Comparison of ENCODE assay signal across 1 cellular context in the genomic region with DNA sequence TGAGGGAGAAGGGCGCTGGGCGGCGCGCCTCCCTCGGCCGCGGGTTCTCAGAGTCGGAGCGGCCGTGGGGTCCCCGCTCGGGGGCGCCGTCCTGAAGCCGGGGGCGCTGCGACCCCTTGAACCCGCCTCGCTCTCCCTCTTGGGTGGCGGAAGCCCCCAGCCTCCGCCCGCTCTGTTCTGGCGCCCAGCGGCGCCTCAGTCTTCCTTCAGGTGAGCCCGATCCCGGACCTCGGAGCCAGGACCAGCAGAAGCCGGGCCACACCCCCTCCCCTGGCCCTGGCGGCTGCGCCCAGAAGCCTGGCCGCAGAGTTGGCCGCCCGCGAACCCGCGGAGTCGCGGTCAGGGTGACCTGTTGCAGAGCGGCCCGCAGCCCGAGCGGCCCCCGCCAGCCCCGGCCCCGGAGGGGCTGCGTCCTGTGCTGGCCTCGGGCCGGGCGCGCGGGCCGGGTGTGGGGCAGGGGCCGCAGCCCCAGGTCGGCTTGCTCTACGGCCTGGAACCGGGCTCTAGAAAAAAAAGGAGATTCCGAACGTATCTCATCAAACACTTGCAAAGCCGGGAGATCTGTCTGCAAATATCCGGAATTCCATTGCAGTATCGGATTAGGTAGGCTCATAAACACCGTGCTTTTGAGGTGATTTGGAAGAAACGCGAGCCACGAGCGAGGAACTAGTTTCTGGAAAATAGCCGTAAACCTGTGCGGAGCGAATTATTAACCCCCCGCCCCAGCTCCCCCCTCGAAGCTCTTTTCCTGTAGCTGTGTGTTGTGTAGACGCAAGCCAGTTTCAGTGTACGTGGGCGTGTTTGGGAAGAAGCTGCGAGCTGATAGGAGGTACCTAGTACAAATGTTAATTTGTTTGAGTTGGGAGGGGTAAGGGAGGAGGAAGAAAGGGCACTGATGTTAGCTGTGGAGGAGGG.
TF ChIP-seq lines count a peak whose summit lies in the region.

No MANE protein-coding gene starts in this region.

TF ChIP-seq in K562, 482 proteins besides CTCF, POLR2A, EP300 and RAD21 (continued from another document and continues in another):
- TF ChIP-seq ZNF263 (CRISPR knock-in tag; IDR thresholded peaks at IDR 0.05; ENCODE audit: borderline replicate concordance) (no peak), ATF7 (IDR thresholded peaks at IDR 0.05) (0 out of 2 replicates have a peak, but pooled peaks have one; percentile 20), SMARCB1 (IDR thresholded peaks at IDR 0.05; ENCODE audit: insufficient read length, low read depth) (no peak), PHF21A (IDR thresholded peaks at IDR 0.05; ENCODE audit: borderline replicate concordance, low read depth) (no peak), TEAD2 (tag; IDR thresholded peaks at IDR 0.05) (no peak), NONO (IDR thresholded peaks at IDR 0.05; ENCODE audit: low read depth in 2 of 2, low read length in 1 of 2) (no peak), GABPA (tag; conservative IDR thresholded peaks at IDR 0.05; ENCODE audit: low read depth) (peak; percentile 28), RBM15 (IDR thresholded peaks at IDR 0.05; ENCODE audit: insufficient read depth, low read length) (no peak), HMGN3 (IDR thresholded peaks at IDR 0.05; ENCODE audit: borderline replicate concordance, extremely low read depth, insufficient read length, low read depth, low read length) (no peak), ZZZ3 (IDR thresholded peaks at IDR 0.05) (no peak), ZNF324 (CRISPR knock-in tag; IDR thresholded peaks at IDR 0.05) (no peak), ZNF584 (CRISPR knock-in tag; IDR thresholded peaks at IDR 0.05; ENCODE audit: low read depth) (no peak), HNRNPH1 (optimal IDR thresholded peaks at IDR 0.05; ENCODE audit: low read depth, low read length) (no peak), TEAD4 (IDR thresholded peaks at IDR 0.05; ENCODE audit: low read length) (no peak), TEAD4 (CRISPR knock-in tag; IDR thresholded peaks at IDR 0.05; ENCODE audit: borderline replicate concordance) (no peak), CBFA2T3 (IDR thresholded peaks at IDR 0.05) (no peak), ZFPM2 (CRISPR knock-in tag; IDR thresholded peaks at IDR 0.05) (no peak), POU5F1 (IDR thresholded peaks at IDR 0.05; ENCODE audit: borderline replicate concordance, low read depth, low read length, partially characterized antibody) (no peak), ZBTB7A (IDR thresholded peaks at IDR 0.05; ENCODE audit: borderline replicate concordance, control insufficient read depth, low read depth, low read length) (peak; percentile 90)
- TF ChIP-seq, protein P1, sequence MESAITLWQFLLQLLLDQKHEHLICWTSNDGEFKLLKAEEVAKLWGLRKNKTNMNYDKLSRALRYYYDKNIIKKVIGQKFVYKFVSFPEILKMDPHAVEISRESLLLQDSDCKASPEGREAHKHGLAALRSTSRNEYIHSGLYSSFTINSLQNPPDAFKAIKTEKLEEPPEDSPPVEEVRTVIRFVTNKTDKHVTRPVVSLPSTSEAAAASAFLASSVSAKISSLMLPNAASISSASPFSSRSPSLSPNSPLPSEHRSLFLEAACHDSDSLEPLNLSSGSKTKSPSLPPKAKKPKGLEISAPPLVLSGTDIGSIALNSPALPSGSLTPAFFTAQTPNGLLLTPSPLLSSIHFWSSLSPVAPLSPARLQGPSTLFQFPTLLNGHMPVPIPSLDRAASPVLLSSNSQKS (CRISPR knock-in tag; IDR thresholded peaks at IDR 0.05) = no peak
- TF ChIP-seq, protein P2, sequence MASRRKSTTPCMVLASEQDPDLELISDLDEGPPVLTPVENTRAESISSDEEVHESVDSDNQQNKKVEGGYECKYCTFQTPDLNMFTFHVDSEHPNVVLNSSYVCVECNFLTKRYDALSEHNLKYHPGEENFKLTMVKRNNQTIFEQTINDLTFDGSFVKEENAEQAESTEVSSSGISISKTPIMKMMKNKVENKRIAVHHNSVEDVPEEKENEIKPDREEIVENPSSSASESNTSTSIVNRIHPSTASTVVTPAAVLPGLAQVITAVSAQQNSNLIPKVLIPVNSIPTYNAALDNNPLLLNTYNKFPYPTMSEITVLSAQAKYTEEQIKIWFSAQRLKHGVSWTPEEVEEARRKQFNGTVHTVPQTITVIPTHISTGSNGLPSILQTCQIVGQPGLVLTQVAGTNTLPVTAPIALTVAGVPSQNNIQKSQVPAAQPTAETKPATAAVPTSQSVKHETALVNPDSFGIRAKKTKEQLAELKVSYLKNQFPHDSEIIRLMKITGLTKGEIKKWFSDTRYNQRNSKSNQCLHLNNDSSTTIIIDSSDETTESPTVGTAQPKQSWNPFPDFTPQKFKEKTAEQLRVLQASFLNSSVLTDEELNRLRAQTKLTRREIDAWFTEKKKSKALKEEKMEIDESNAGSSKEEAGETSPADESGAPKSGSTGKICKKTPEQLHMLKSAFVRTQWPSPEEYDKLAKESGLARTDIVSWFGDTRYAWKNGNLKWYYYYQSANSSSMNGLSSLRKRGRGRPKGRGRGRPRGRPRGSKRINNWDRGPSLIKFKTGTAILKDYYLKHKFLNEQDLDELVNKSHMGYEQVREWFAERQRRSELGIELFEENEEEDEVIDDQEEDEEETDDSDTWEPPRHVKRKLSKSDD (conservative IDR thresholded peaks at IDR 0.05; ENCODE audit: low read length) = no peak
- TF ChIP-seq, protein P3, sequence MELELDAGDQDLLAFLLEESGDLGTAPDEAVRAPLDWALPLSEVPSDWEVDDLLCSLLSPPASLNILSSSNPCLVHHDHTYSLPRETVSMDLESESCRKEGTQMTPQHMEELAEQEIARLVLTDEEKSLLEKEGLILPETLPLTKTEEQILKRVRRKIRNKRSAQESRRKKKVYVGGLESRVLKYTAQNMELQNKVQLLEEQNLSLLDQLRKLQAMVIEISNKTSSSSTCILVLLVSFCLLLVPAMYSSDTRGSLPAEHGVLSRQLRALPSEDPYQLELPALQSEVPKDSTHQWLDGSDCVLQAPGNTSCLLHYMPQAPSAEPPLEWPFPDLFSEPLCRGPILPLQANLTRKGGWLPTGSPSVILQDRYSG (tag; conservative IDR thresholded peaks at IDR 0.05; ENCODE audit: low read depth) = no peak
- TF ChIP-seq, protein P4, sequence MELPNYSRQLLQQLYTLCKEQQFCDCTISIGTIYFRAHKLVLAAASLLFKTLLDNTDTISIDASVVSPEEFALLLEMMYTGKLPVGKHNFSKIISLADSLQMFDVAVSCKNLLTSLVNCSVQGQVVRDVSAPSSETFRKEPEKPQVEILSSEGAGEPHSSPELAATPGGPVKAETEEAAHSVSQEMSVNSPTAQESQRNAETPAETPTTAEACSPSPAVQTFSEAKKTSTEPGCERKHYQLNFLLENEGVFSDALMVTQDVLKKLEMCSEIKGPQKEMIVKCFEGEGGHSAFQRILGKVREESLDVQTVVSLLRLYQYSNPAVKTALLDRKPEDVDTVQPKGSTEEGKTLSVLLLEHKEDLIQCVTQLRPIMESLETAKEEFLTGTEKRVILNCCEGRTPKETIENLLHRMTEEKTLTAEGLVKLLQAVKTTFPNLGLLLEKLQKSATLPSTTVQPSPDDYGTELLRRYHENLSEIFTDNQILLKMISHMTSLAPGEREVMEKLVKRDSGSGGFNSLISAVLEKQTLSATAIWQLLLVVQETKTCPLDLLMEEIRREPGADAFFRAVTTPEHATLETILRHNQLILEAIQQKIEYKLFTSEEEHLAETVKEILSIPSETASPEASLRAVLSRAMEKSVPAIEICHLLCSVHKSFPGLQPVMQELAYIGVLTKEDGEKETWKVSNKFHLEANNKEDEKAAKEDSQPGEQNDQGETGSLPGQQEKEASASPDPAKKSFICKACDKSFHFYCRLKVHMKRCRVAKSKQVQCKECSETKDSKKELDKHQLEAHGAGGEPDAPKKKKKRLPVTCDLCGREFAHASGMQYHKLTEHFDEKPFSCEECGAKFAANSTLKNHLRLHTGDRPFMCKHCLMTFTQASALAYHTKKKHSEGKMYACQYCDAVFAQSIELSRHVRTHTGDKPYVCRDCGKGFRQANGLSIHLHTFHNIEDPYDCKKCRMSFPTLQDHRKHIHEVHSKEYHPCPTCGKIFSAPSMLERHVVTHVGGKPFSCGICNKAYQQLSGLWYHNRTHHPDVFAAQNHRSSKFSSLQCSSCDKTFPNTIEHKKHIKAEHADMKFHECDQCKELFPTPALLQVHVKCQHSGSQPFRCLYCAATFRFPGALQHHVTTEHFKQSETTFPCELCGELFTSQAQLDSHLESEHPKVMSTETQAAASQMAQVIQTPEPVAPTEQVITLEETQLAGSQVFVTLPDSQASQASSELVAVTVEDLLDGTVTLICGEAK (IDR thresholded peaks at IDR 0.05) = no peak
- TF ChIP-seq, protein P4 (CRISPR knock-in tag; IDR thresholded peaks at IDR 0.05) = no peak
- TF ChIP-seq, protein P5, sequence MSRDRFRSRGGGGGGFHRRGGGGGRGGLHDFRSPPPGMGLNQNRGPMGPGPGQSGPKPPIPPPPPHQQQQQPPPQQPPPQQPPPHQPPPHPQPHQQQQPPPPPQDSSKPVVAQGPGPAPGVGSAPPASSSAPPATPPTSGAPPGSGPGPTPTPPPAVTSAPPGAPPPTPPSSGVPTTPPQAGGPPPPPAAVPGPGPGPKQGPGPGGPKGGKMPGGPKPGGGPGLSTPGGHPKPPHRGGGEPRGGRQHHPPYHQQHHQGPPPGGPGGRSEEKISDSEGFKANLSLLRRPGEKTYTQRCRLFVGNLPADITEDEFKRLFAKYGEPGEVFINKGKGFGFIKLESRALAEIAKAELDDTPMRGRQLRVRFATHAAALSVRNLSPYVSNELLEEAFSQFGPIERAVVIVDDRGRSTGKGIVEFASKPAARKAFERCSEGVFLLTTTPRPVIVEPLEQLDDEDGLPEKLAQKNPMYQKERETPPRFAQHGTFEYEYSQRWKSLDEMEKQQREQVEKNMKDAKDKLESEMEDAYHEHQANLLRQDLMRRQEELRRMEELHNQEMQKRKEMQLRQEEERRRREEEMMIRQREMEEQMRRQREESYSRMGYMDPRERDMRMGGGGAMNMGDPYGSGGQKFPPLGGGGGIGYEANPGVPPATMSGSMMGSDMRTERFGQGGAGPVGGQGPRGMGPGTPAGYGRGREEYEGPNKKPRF (IDR thresholded peaks at IDR 0.05; ENCODE audit: low read depth, low read length) = no peak
- TF ChIP-seq, protein P6, sequence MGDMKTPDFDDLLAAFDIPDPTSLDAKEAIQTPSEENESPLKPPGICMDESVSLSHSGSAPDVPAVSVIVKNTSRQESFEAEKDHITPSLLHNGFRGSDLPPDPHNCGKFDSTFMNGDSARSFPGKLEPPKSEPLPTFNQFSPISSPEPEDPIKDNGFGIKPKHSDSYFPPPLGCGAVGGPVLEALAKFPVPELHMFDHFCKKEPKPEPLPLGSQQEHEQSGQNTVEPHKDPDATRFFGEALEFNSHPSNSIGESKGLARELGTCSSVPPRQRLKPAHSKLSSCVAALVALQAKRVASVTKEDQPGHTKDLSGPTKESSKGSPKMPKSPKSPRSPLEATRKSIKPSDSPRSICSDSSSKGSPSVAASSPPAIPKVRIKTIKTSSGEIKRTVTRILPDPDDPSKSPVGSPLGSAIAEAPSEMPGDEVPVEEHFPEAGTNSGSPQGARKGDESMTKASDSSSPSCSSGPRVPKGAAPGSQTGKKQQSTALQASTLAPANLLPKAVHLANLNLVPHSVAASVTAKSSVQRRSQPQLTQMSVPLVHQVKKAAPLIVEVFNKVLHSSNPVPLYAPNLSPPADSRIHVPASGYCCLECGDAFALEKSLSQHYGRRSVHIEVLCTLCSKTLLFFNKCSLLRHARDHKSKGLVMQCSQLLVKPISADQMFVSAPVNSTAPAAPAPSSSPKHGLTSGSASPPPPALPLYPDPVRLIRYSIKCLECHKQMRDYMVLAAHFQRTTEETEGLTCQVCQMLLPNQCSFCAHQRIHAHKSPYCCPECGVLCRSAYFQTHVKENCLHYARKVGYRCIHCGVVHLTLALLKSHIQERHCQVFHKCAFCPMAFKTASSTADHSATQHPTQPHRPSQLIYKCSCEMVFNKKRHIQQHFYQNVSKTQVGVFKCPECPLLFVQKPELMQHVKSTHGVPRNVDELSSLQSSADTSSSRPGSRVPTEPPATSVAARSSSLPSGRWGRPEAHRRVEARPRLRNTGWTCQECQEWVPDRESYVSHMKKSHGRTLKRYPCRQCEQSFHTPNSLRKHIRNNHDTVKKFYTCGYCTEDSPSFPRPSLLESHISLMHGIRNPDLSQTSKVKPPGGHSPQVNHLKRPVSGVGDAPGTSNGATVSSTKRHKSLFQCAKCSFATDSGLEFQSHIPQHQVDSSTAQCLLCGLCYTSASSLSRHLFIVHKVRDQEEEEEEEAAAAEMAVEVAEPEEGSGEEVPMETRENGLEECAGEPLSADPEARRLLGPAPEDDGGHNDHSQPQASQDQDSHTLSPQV (IDR thresholded peaks at IDR 0.05) = no peak
- TF ChIP-seq, protein P7, sequence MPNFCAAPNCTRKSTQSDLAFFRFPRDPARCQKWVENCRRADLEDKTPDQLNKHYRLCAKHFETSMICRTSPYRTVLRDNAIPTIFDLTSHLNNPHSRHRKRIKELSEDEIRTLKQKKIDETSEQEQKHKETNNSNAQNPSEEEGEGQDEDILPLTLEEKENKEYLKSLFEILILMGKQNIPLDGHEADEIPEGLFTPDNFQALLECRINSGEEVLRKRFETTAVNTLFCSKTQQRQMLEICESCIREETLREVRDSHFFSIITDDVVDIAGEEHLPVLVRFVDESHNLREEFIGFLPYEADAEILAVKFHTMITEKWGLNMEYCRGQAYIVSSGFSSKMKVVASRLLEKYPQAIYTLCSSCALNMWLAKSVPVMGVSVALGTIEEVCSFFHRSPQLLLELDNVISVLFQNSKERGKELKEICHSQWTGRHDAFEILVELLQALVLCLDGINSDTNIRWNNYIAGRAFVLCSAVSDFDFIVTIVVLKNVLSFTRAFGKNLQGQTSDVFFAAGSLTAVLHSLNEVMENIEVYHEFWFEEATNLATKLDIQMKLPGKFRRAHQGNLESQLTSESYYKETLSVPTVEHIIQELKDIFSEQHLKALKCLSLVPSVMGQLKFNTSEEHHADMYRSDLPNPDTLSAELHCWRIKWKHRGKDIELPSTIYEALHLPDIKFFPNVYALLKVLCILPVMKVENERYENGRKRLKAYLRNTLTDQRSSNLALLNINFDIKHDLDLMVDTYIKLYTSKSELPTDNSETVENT (CRISPR knock-in tag; IDR thresholded peaks at IDR 0.05) = peak; percentile 52; the same call in 1 of the 2 replicates
